In genomic region chr1:161838362-161838761, GRCh38 we compare ENCODE assay signal across 17 cellular contexts.
DNase-seq lines count a peak whose midpoint lies in the region; ATAC-seq lines count a peak whose summit lies in the region.
"Had no signal": no experiment of that assay in that cellular context is flagged by ENCODE, and none has a peak within 500 bp of the region (broad histone marks: within the 10 kb centered on the region; RNA-seq: fewer than 3 reads in every experiment).

No MANE protein-coding gene starts in this region.

- H3K9me3 ChIP-seq in T-helper 17 cell (ENCODE audit: control insufficient read depth, low read length, poor library complexity, severe bottlenecking): no peaks in the 10 kb centered on the region
- H3K9me3 ChIP-seq: Caco-2 had no signal

- H3K27me3 Mint-ChIP-seq in T-helper 17 cell: no peaks in the 10 kb centered on the region
- H3K27me3 Mint-ChIP-seq: B cell; CD4-positive, CD25-positive, alpha-beta regulatory T cell had no signal

- peaks cover 3% of the 10 kb centered on the region for H3K36me3 Mint-ChIP-seq in T-helper 17 cell (ENCODE audit: low read depth)
- H3K36me3 Mint-ChIP-seq in stimulated activated effector memory CD8-positive, alpha-beta T cell treated with anti-CD3 and anti-CD28 coated beads, Interleukin-12 subunit alpha, Interleukin-12 subunit beta, amount 100 ng/mL, for 72 hours: peaks cover 18% of the 10 kb centered on the region

- ATAC-seq in T-helper 17 cell (no peak), GM21825 (IDR thresholded peaks at IDR 0.05; ENCODE audit: unreplicated experiment) (no peak)
- ATAC-seq in stimulated activated effector memory CD8-positive, alpha-beta T cell treated with anti-CD3 and anti-CD28 coated beads, Interleukin-12 subunit alpha, Interleukin-12 subunit beta, amount 100 ng/mL, for 72 hours: no peak
- ATAC-seq: K562 had no signal

- H3K4me1 Mint-ChIP-seq in T-helper 17 cell: peaks cover 5% of the 10 kb centered on the region
- no peaks in the 10 kb centered on the region for H3K4me1 Mint-ChIP-seq in stimulated activated effector memory CD8-positive, alpha-beta T cell treated with anti-CD3 and anti-CD28 coated beads, Interleukin-12 subunit alpha, Interleukin-12 subunit beta, amount 100 ng/mL, for 72 hours
- H3K4me1 Mint-ChIP-seq: B cell, H9 had no signal

- peak overlapping the region; percentile 16 for H3K27ac Mint-ChIP-seq in T-helper 17 cell
- H3K27ac Mint-ChIP-seq in stimulated activated effector memory CD8-positive, alpha-beta T cell treated with anti-CD3 and anti-CD28 coated beads, Interleukin-12 subunit alpha, Interleukin-12 subunit beta, amount 100 ng/mL, for 72 hours: peak overlapping the region; percentile 46
- H3K27ac Mint-ChIP-seq: B cell, H9 had no signal

- DNase-seq in T-helper 17 cell: no peak
- DNase-seq in fibroblast of peridontal ligament (ENCODE audit: extremely low read depth): peak; percentile 27
- peak; percentile 40 for DNase-seq in medulla oblongata (ENCODE audit: extremely low spot score)
- DNase-seq in stimulated activated effector memory CD8-positive, alpha-beta T cell treated with anti-CD3 and anti-CD28 coated beads, Interleukin-12 subunit alpha, Interleukin-12 subunit beta, amount 100 ng/mL, for 72 hours (ENCODE audit: low spot score in 2 of 2): no peak
- DNase-seq in superior temporal gyrus (ENCODE audit: extremely low spot score): no peak
- no peak for DNase-seq in NCI-H1092 treated with DMSO at 0.1 percent for 48 hours (lab: John Stamatoyannopoulos, UW)
- DNase-seq: Caco-2; CD4-positive, CD25-positive, alpha-beta regulatory T cell; DMS153; H9; NCI-H146; NCI-H510A treated with DMSO at 0.1 percent for 48 hours; NCI-H82; PC-9 had no signal

- H3K9me3 Mint-ChIP-seq in stimulated activated effector memory CD8-positive, alpha-beta T cell treated with anti-CD3 and anti-CD28 coated beads, Interleukin-12 subunit alpha, Interleukin-12 subunit beta, amount 100 ng/mL, for 72 hours: peaks cover 1% of the 10 kb centered on the region

- no peak overlapping the region for H3K4me3 Mint-ChIP-seq in T-helper 17 cell
- H3K4me3 Mint-ChIP-seq in stimulated activated effector memory CD8-positive, alpha-beta T cell treated with anti-CD3 and anti-CD28 coated beads, Interleukin-12 subunit alpha, Interleukin-12 subunit beta, amount 100 ng/mL, for 72 hours: no peak overlapping the region
- H3K4me3 Mint-ChIP-seq: B cell; CD4-positive, CD25-positive, alpha-beta regulatory T cell; H9 had no signal

Comparison
In these comparisons a context has a peak if more than half of its experiments do, and no peak if none do; other contexts are left out.
1. DNase-seq: peak in fibroblast of peridontal ligament (single experiment) and medulla oblongata (single experiment); none in T-helper 17 cell (0 of 3), stimulated activated effector memory CD8-positive, alpha-beta T cell treated with anti-CD3 and anti-CD28 coated beads, Interleukin-12 subunit alpha, Interleukin-12 subunit beta, amount 100 ng/mL, for 72 hours (0 of 2), superior temporal gyrus (single experiment) and NCI-H1092 treated with DMSO at 0.1 percent for 48 hours (single experiment).